Comparison of ENCODE assay signal across 9 cellular contexts in the genomic region with DNA sequence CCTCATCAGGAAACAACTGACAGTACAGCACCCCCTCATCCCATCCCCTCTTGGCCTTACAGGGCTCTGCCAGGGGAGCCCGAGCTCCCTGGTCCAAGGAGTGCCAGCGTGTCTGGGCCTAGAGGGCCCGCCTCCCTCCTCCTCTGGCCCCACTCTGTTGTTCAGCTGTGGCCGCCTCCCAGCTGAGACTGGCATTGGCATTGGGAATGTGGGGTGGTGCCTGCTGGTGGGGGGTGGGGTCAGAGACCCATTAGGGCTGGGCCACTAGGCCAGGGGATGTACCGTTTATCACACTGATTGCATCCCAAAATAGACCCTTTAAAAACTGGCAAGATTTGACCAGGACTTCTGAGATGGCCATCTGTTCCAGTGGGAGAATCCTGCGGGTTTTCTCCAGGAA. TPM values are rescaled to one million over a fixed set of nuclear protein-coding genes. Genes with fewer than 3 reads are reported as not detected.
DNase-seq lines count a peak whose midpoint lies in the region; ATAC-seq, FAIRE-seq and TF ChIP-seq lines count a peak whose summit lies in the region.
"Had no signal": no experiment of that assay in that cellular context is flagged by ENCODE, and none has a peak within 500 bp of the region (broad histone marks: within the 10 kb centered on the region; RNA-seq: fewer than 3 reads in every experiment).

No MANE protein-coding gene starts in this region.

- WGBS in thymus: 75% methylated on average over 6 of the region's 6 CpGs

- peak; percentile 46 for ATAC-seq in left lung
- no peak for ATAC-seq in GM19455 (IDR thresholded peaks at IDR 0.05; ENCODE audit: unreplicated experiment)
- no peak for ATAC-seq in GM18502 (IDR thresholded peaks at IDR 0.05; ENCODE audit: poor library complexity, unreplicated experiment)

- H3K36me3 Mint-ChIP-seq in IgD-negative memory B cell: no peaks in the 10 kb centered on the region

- H3K27me3 ChIP-seq in A673 (replicated peaks; ENCODE audit: insufficient read depth, low read depth, low read length, poor library complexity): no peaks in the 10 kb centered on the region
- no peaks in the 10 kb centered on the region for H3K27me3 ChIP-seq in bronchial epithelial cell (ENCODE audit: control insufficient read depth, insufficient read depth, low read length)
- no peaks in the 10 kb centered on the region for H3K27me3 ChIP-seq in left lung
- peaks cover 34% of the 10 kb centered on the region for H3K27me3 ChIP-seq in thymus (ENCODE audit: control insufficient read depth, insufficient read depth)

- H3K4me3 Mint-ChIP-seq in IgD-negative memory B cell: peak overlapping the region; percentile 72 to 90 (median 87)

- H3K9me3 Mint-ChIP-seq in IgD-negative memory B cell: no peaks in the 10 kb centered on the region

- H3K27ac Mint-ChIP-seq in IgD-negative memory B cell: peak overlapping the region in 1 of 3 donors; percentile 83

- H3K27ac ChIP-seq in A673 (ENCODE audit: low read depth, low read length, poor library complexity, severe bottlenecking) (no peak overlapping the region), left lung (no peak overlapping the region), thymus (ENCODE audit: low read depth) (no peak overlapping the region)

- H3K4me3 ChIP-seq in A673 (ENCODE audit: low read depth, low read length, poor library complexity, severe bottlenecking): peak overlapping the region; percentile 80
- peak overlapping the region; percentile 87 for H3K4me3 ChIP-seq in bronchial epithelial cell (ENCODE audit: low read depth, low read length)
- H3K4me3 ChIP-seq in left lung: peak overlapping the region; percentile 81 to 84
- peak overlapping the region; percentile 18 for H3K4me3 ChIP-seq in thymus (ENCODE audit: low read length)

- BruUV-seq in A673 (replicated peaks; lab: Mats Ljungman, UMichigan): no TSS peak

- H3K9me3 ChIP-seq in A673 (ENCODE audit: low read depth, low read length, poor library complexity, severe bottlenecking) (no peaks in the 10 kb centered on the region), left lung (no peaks in the 10 kb centered on the region), thymus (ENCODE audit: control insufficient read depth) (no peaks in the 10 kb centered on the region)

- intact Hi-C loops in A673 (cut with micrococcal nuclease; ENCODE audit: unreplicated experiment): no loop called here
- intact Hi-C loops in left lung (cut with DNase I): no loop called here

- H3K27me3 Mint-ChIP-seq in IgD-negative memory B cell: peaks cover 1% of the 10 kb centered on the region

- H3K4me1 Mint-ChIP-seq in IgD-negative memory B cell: peaks cover 13 to 41% (median 27%) of the 10 kb centered on the region in 3 donors

- POLR2A ChIA-PET in A673 (lab: Charles Lee; ENCODE audit: low non-redundant PET): no interaction called here

- CTCF ChIA-PET in A673 (lab: Charles Lee): no interaction called here

- FAIRE-seq in bronchial epithelial cell (lab: Jason Lieb, UNC): no peak
- FAIRE-seq: GM18507 had no signal

- TF ChIP-seq CTCF in A673 (conservative IDR thresholded peaks at IDR 0.05; ENCODE audit: low read depth, low read length) (no peak), bronchial epithelial cell (IDR thresholded peaks at IDR 0.05; ENCODE audit: insufficient read depth, low read length, severe bottlenecking) (no peak), left lung (IDR thresholded peaks at IDR 0.05) (no peak)

- H3K36me3 ChIP-seq in A673 (ENCODE audit: insufficient read depth, low read length, poor library complexity, severe bottlenecking) (no peaks in the 10 kb centered on the region), bronchial epithelial cell (ENCODE audit: control insufficient read depth, insufficient read depth, low read length) (peaks cover 2% of the 10 kb centered on the region), left lung (no peaks in the 10 kb centered on the region), thymus (ENCODE audit: control insufficient read depth, insufficient read depth) (no peaks in the 10 kb centered on the region)

- H3K4me1 ChIP-seq in A673 (ENCODE audit: insufficient read depth, low read length, poor library complexity, severe bottlenecking) (no peaks in the 10 kb centered on the region), left lung (peaks cover 19 to 57% of the 10 kb centered on the region in 2 donors), thymus (ENCODE audit: control insufficient read depth, insufficient read depth, low read length) (peaks cover 19% of the 10 kb centered on the region)

- DNase-seq in A673 (ENCODE audit: low spot score) (no peak), bronchial epithelial cell (ENCODE audit: low read depth) (no peak), left lung (peak in 1 of 2 donors; percentile 59), NCI-H82 (lab: John Stamatoyannopoulos, UW) (no peak)

RNA-seq across cellular contexts. Expression of a gene that starts 1.4 kb away (rescaled TPM):
- total RNA-seq in A673 (2021) (5.5 and 9.4 TPM in 2 replicates), bronchial epithelial cell (17.1 and 17.3 TPM in 2 replicates), left lung (10 to 100 TPM; 24.2 to 25.0 TPM)
- polyA plus RNA-seq in IgD-negative memory B cell (60.5 TPM), thymus (31.6 TPM)

Comparison
In these comparisons a context has a peak if more than half of its experiments do, and no peak if none do; other contexts are left out.
1. H3K4me3 ChIP-seq: peak in every context shown above with its lines; median percentile 87 in bronchial epithelial cell; 82 in left lung; 80 in A673; 18 in thymus.